1 cellular context compared by ENCODE assay signal in the genomic region with DNA sequence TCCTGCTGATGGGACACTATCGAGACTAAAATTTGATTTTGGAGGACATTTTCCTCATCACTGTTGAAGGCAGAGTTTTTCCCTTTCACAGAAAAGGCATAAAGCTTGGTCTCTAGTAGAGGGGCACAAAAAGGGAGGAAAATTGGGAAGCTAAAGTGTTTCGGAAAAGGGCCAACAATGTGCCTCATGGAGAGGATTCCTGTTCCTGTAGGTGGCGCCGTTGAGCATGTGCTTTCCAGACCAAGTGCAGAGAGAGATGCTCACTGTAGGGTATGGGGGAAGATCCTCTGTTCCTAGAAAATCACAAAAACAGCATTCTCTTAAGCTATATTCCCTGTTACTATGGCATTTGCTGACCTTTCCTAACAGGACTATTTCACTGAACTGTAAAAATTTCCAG.
TF ChIP-seq lines count a peak whose summit lies in the region.

No MANE protein-coding gene starts in this region.

TF ChIP-seq in HCT116, 20 proteins besides CTCF, POLR2A, EP300 and RAD21:
- TF ChIP-seq, protein P1, sequence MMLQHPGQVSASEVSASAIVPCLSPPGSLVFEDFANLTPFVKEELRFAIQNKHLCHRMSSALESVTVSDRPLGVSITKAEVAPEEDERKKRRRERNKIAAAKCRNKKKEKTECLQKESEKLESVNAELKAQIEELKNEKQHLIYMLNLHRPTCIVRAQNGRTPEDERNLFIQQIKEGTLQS (IDR thresholded peaks at IDR 0.05) = no peak
- TF ChIP-seq, protein P2, sequence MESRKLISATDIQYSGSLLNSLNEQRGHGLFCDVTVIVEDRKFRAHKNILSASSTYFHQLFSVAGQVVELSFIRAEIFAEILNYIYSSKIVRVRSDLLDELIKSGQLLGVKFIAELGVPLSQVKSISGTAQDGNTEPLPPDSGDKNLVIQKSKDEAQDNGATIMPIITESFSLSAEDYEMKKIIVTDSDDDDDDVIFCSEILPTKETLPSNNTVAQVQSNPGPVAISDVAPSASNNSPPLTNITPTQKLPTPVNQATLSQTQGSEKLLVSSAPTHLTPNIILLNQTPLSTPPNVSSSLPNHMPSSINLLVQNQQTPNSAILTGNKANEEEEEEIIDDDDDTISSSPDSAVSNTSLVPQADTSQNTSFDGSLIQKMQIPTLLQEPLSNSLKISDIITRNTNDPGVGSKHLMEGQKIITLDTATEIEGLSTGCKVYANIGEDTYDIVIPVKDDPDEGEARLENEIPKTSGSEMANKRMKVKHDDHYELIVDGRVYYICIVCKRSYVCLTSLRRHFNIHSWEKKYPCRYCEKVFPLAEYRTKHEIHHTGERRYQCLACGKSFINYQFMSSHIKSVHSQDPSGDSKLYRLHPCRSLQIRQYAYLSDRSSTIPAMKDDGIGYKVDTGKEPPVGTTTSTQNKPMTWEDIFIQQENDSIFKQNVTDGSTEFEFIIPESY (IDR thresholded peaks at IDR 0.05; ENCODE audit: extremely low read depth, insufficient replicate concordance, low read length) = no peak
- no peak for TF ChIP-seq ZNF274 (IDR thresholded peaks at IDR 0.05; ENCODE audit: low read depth, low read length)
- TF ChIP-seq EZH2phosphoT487 (IDR thresholded peaks at IDR 0.05; ENCODE audit: borderline replicate concordance) = no peak
- TF ChIP-seq ZFX (IDR thresholded peaks at IDR 0.05) = no peak
- no peak for TF ChIP-seq SRF (IDR thresholded peaks at IDR 0.05; ENCODE audit: low read depth)
- TF ChIP-seq EGR1 (IDR thresholded peaks at IDR 0.05; ENCODE audit: low read depth) = no peak
- no peak for TF ChIP-seq FOSL1 (IDR thresholded peaks at IDR 0.05; ENCODE audit: low read depth)
- TF ChIP-seq YY1 (IDR thresholded peaks at IDR 0.05; ENCODE audit: extremely low read depth, insufficient replicate concordance, low read depth, low read length) = no peak
- TF ChIP-seq CEBPB (IDR thresholded peaks at IDR 0.05; ENCODE audit: low read depth) = no peak
- TF ChIP-seq TCF7L2 (IDR thresholded peaks at IDR 0.05; ENCODE audit: borderline replicate concordance, extremely low read depth, insufficient read depth, insufficient read length) = no peak
- TF ChIP-seq SIN3A (IDR thresholded peaks at IDR 0.05; ENCODE audit: low read depth) = no peak
- TF ChIP-seq, protein P3, sequence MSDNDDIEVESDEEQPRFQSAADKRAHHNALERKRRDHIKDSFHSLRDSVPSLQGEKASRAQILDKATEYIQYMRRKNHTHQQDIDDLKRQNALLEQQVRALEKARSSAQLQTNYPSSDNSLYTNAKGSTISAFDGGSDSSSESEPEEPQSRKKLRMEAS (IDR thresholded peaks at IDR 0.05) = no peak
- TF ChIP-seq, protein P4, sequence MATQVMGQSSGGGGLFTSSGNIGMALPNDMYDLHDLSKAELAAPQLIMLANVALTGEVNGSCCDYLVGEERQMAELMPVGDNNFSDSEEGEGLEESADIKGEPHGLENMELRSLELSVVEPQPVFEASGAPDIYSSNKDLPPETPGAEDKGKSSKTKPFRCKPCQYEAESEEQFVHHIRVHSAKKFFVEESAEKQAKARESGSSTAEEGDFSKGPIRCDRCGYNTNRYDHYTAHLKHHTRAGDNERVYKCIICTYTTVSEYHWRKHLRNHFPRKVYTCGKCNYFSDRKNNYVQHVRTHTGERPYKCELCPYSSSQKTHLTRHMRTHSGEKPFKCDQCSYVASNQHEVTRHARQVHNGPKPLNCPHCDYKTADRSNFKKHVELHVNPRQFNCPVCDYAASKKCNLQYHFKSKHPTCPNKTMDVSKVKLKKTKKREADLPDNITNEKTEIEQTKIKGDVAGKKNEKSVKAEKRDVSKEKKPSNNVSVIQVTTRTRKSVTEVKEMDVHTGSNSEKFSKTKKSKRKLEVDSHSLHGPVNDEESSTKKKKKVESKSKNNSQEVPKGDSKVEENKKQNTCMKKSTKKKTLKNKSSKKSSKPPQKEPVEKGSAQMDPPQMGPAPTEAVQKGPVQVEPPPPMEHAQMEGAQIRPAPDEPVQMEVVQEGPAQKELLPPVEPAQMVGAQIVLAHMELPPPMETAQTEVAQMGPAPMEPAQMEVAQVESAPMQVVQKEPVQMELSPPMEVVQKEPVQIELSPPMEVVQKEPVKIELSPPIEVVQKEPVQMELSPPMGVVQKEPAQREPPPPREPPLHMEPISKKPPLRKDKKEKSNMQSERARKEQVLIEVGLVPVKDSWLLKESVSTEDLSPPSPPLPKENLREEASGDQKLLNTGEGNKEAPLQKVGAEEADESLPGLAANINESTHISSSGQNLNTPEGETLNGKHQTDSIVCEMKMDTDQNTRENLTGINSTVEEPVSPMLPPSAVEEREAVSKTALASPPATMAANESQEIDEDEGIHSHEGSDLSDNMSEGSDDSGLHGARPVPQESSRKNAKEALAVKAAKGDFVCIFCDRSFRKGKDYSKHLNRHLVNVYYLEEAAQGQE (IDR thresholded peaks at IDR 0.05; ENCODE audit: low read depth) = no peak
- no peak for TF ChIP-seq CBX3 (IDR thresholded peaks at IDR 0.05; ENCODE audit: low read depth)
- no peak for TF ChIP-seq POLR2AphosphoS5 (IDR thresholded peaks at IDR 0.05; ENCODE audit: low read depth, low read length)
